ENCODE assay signal across 8 cellular contexts in genomic region chr12:4119157-4119761, GRCh38.
DNase-seq lines count a peak whose midpoint lies in the region; ATAC-seq and TF ChIP-seq lines count a peak whose summit lies in the region.

No MANE protein-coding gene starts in this region.

- H3K4me1 Mint-ChIP-seq in activated B cell treated with CpG ODN at 0.5 μM for 24 hours = peaks cover 56% of the 10 kb centered on the region

- DNase-seq in activated B cell treated with CpG ODN at 0.5 μM for 24 hours = no peak
- DNase-seq in stimulated activated CD4-positive, alpha-beta T cell treated with anti-CD3 and anti-CD28 coated beads, Interleukin-12 subunit alpha, Interleukin-12 subunit beta, amount 100 ng/mL, for 4 hours = peak; percentile 47
- no peak for DNase-seq in NCI-H1694 (lab: John Stamatoyannopoulos, UW)
- DNase-seq in glomerular visceral epithelial cell (ENCODE audit: extremely low spot score) = no peak
- no peak for DNase-seq in middle frontal gyrus (ENCODE audit: extremely low spot score, low spot score)
- no peak for DNase-seq in posterior cingulate gyrus

- H3K27ac Mint-ChIP-seq in activated B cell treated with CpG ODN at 0.5 μM for 24 hours = peak overlapping the region; percentile 81

- H3K27me3 Mint-ChIP-seq in activated B cell treated with CpG ODN at 0.5 μM for 24 hours = no peaks in the 10 kb centered on the region

- no peaks in the 10 kb centered on the region for H3K9me3 Mint-ChIP-seq in activated B cell treated with CpG ODN at 0.5 μM for 24 hours

- peak overlapping the region; percentile 69 for H3K4me3 Mint-ChIP-seq in activated B cell treated with CpG ODN at 0.5 μM for 24 hours

- ATAC-seq in GM18907 (IDR thresholded peaks at IDR 0.05; ENCODE audit: unreplicated experiment) (peak; percentile 77), HG02798 (IDR thresholded peaks at IDR 0.05; ENCODE audit: poor library complexity, unreplicated experiment) (peak; percentile 78), activated B cell treated with CpG ODN at 0.5 μM for 24 hours (ENCODE audit: low read depth) (peak; percentile 38)

- POLR2A ChIA-PET in activated B cell treated with CpG ODN at 0.5 μM for 24 hours (lab: Charles Lee) = interaction anchor here (1.1 to 6.2 kb wide), 10 partner anchors 11 to 158 kb away, joined by 3 to 45 read pairs (median 20); partner anchors contain the start of gene CCND2

- TF ChIP-seq CTCF in activated B cell treated with CpG ODN at 0.5 μM for 24 hours (IDR thresholded peaks at IDR 0.05) = no peak

- CTCF ChIA-PET in activated B cell treated with CpG ODN at 0.5 μM for 24 hours (lab: Charles Lee) = interaction anchor here (0.6 to 1.2 kb wide), 2 partner anchors 32 to 157 kb away, joined by 3 to 4 read pairs; no protein-coding TSS in a partner anchor

- intact Hi-C loops in activated B cell treated with CpG ODN at 0.5 μM for 24 hours (cut with micrococcal nuclease) = no loop called here
- intact Hi-C loops in posterior cingulate gyrus (cut with DNase I) = no loop called here

- no peaks in the 10 kb centered on the region for H3K36me3 Mint-ChIP-seq in activated B cell treated with CpG ODN at 0.5 μM for 24 hours (ENCODE audit: low read depth)
